In the genomic region with DNA sequence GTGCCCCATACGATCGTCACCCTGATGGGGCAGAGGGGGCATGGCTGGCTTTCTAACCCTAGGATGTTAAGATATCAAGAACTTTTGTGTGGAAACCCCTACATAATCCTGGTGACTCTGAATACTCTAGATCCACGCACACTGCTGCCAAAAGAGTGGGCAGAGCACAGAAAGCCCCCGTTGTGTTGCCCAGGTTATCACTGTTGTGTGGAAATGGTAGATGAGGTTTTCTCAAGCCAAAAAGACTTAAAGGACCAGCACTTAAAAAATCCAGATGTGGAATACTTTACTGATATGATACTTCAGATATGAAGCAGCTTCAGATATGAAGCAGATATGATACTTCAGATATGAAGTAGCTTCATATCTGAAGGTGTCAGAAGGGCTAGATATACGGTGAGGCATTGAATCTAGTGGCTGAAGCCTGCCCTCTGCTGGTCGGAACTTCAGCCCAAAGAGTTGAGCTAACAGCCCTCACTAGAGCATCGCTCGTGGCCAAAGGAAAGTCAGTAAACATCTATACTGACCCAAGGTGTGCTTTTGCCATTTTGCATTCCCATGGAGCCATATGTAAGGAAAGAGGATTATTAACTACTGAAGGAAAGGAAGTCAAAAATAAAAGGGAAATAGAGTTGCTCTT, we compare ENCODE assay signal across 10 cellular contexts.
A peak's percentile ranks its signal among the peaks of the same experiment; 100 is the strongest.
DNase-seq lines count a peak whose midpoint lies in the region; ATAC-seq lines count a peak whose summit lies in the region.
"Had no signal": no experiment of that assay in that cellular context is flagged by ENCODE, and none has a peak within 500 bp of the region (broad histone marks: within the 10 kb centered on the region; RNA-seq: fewer than 3 reads in every experiment).

No MANE protein-coding gene starts in this region.

- no peaks in the 10 kb centered on the region for H3K9me3 ChIP-seq in iPS DF 6.9 (ENCODE audit: control insufficient read depth, insufficient read depth, low read length)

- no peak overlapping the region for H3K4me3 Mint-ChIP-seq in activated CD4-positive, alpha-beta memory T cell treated with anti-CD3 and anti-CD28 coated beads, Interleukin-2, amount 10 ng/mL, durations not matched to agents 7 days and 5 days
- H3K4me3 Mint-ChIP-seq: natural killer cell treated with Interleukin-12 subunit alpha and Interleukin-12 subunit beta and Interleukin-15 and Interleukin-18, amount 100 ng/mL, for 72 hours had no signal

- POLR2A ChIA-PET in activated CD4-positive, alpha-beta memory T cell treated with anti-CD3 and anti-CD28 coated beads, Interleukin-2, amount 10 ng/mL, durations not matched to agents 7 days and 5 days (lab: Charles Lee): interaction anchor here (0.6 to 1.0 kb wide), 2 partner anchors 103 to 436 kb away, joined by 3 to 4 read pairs; no protein-coding TSS in a partner anchor

- H3K27me3 ChIP-seq in iPS DF 6.9 (ENCODE audit: control insufficient read depth, insufficient read depth, low read length): no peaks in the 10 kb centered on the region

- H3K4me3 ChIP-seq in iPS DF 6.9 (ENCODE audit: low read length): no peak overlapping the region

- peaks cover 21% of the 10 kb centered on the region for H3K36me3 Mint-ChIP-seq in activated CD4-positive, alpha-beta memory T cell treated with anti-CD3 and anti-CD28 coated beads, Interleukin-2, amount 10 ng/mL, durations not matched to agents 7 days and 5 days (ENCODE audit: low read depth)

- H3K27ac ChIP-seq in iPS DF 6.9 (ENCODE audit: low read length): no peak overlapping the region
- H3K27ac ChIP-seq: KMS-11 had no signal

- no peaks in the 10 kb centered on the region for H3K9me3 Mint-ChIP-seq in activated CD4-positive, alpha-beta memory T cell treated with anti-CD3 and anti-CD28 coated beads, Interleukin-2, amount 10 ng/mL, durations not matched to agents 7 days and 5 days
- H3K9me3 Mint-ChIP-seq: natural killer cell treated with Interleukin-12 subunit alpha and Interleukin-12 subunit beta and Interleukin-15 and Interleukin-18, amount 100 ng/mL, for 72 hours had no signal

- no peaks in the 10 kb centered on the region for H3K27me3 Mint-ChIP-seq in activated CD4-positive, alpha-beta memory T cell treated with anti-CD3 and anti-CD28 coated beads, Interleukin-2, amount 10 ng/mL, durations not matched to agents 7 days and 5 days
- H3K27me3 Mint-ChIP-seq: natural killer cell treated with Interleukin-12 subunit alpha and Interleukin-12 subunit beta and Interleukin-15 and Interleukin-18, amount 100 ng/mL, for 72 hours had no signal

- peak; percentile 67 for ATAC-seq in HG02610 (IDR thresholded peaks at IDR 0.05; ENCODE audit: unreplicated experiment)

- DNase-seq in A172 (ENCODE audit: low spot score) (peak; percentile 14), iPS DF 6.9 (ENCODE audit: low read depth, low spot score) (peak; percentile 13), ureter (ENCODE audit: low spot score) (no peak), DMS 273 (lab: John Stamatoyannopoulos, UW; ENCODE audit: unreplicated experiment) (no peak), Kasumi-1 (lab: John Stamatoyannopoulos, UW) (no peak), NCI-H1417 (lab: John Stamatoyannopoulos, UW) (no peak)
- peak; percentile 52 for DNase-seq in activated CD4-positive, alpha-beta memory T cell treated with anti-CD3 and anti-CD28 coated beads, Interleukin-2, amount 10 ng/mL, durations not matched to agents 7 days and 5 days

- H3K27ac Mint-ChIP-seq in activated CD4-positive, alpha-beta memory T cell treated with anti-CD3 and anti-CD28 coated beads, Interleukin-2, amount 10 ng/mL, durations not matched to agents 7 days and 5 days: no peak overlapping the region

- CTCF ChIA-PET in activated CD4-positive, alpha-beta memory T cell treated with anti-CD3 and anti-CD28 coated beads, Interleukin-2, amount 10 ng/mL, durations not matched to agents 7 days and 5 days (lab: Charles Lee): interaction anchor here (0.8 to 1.8 kb wide), 14 partner anchors 9 to 461 kb away, joined by 3 to 7 read pairs (median 4); no protein-coding TSS in a partner anchor

- peaks cover 5% of the 10 kb centered on the region for H3K4me1 Mint-ChIP-seq in activated CD4-positive, alpha-beta memory T cell treated with anti-CD3 and anti-CD28 coated beads, Interleukin-2, amount 10 ng/mL, durations not matched to agents 7 days and 5 days

- no peaks in the 10 kb centered on the region; the same call in 1 of the 2 replicates for H3K36me3 ChIP-seq in iPS DF 6.9 (ENCODE audit: control insufficient read depth, insufficient read depth, low read length)

- WGBS in iPS DF 6.9 (ENCODE audit: insufficient coverage, insufficient read length): no CpG with 5 or more reads among the region's 8 CpGs

- H3K4me1 ChIP-seq in iPS DF 6.9 (ENCODE audit: control insufficient read depth, insufficient read depth, low read length): no peaks in the 10 kb centered on the region

Comparison
In these comparisons a context has a peak if more than half of its experiments do, and no peak if none do; other contexts are left out.
1. DNase-seq: peak in A172 (single experiment), activated CD4-positive, alpha-beta memory T cell treated with anti-CD3 and anti-CD28 coated beads, Interleukin-2, amount 10 ng/mL, durations not matched to agents 7 days and 5 days (single experiment) and iPS DF 6.9 (single experiment); none in ureter (single experiment), DMS 273 (single experiment), Kasumi-1 (0 of 2) and NCI-H1417 (0 of 3).